ENCODE assay signal across 2 cellular contexts in the genomic region with DNA sequence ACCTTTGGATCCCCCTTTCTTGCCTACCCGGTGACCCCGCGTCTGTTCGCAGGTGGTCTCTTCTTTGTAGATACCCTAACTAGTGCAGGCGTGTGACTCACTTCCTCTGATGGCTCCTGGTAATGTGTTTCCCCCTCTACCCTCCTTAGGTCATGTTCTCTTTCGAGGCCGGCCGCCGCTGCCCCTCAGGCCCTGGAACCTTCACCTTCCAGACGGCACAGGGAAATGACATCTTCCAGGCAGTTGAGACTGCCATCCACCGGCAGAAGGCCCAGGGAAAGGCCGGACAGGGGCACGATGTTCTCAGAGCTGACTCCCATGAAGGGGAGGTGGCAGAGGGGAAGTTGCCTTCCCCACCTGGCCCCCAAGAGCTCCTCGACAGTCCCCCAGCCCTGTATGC.
TF ChIP-seq lines count a peak whose summit lies in the region.

No MANE protein-coding gene starts in this region.

TF ChIP-seq in GM23338, 12 proteins besides CTCF, POLR2A, EP300 and RAD21:
- TF ChIP-seq, protein P1, sequence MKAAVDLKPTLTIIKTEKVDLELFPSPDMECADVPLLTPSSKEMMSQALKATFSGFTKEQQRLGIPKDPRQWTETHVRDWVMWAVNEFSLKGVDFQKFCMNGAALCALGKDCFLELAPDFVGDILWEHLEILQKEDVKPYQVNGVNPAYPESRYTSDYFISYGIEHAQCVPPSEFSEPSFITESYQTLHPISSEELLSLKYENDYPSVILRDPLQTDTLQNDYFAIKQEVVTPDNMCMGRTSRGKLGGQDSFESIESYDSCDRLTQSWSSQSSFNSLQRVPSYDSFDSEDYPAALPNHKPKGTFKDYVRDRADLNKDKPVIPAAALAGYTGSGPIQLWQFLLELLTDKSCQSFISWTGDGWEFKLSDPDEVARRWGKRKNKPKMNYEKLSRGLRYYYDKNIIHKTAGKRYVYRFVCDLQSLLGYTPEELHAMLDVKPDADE (IDR thresholded peaks at IDR 0.05), result no peak
- TF ChIP-seq STAT1 (IDR thresholded peaks at IDR 0.05; ENCODE audit: unreplicated experiment) (no peak), REST (IDR thresholded peaks at IDR 0.05; ENCODE audit: unreplicated experiment) (no peak), EZH2 (IDR thresholded peaks at IDR 0.05; ENCODE audit: low read depth, unreplicated experiment) (no peak), ZNF114 (CRISPR knock-in tag; IDR thresholded peaks at IDR 0.05) (no peak), CREB1 (CRISPR knock-in tag; IDR thresholded peaks at IDR 0.05; ENCODE audit: low read depth) (no peak), POLR2AphosphoS5 (IDR thresholded peaks at IDR 0.05; ENCODE audit: low read depth) (no peak), EZH2phosphoT487 (IDR thresholded peaks at IDR 0.05; ENCODE audit: unreplicated experiment) (no peak)
TF ChIP-seq in GM23338: peak in this region for 0.

TF ChIP-seq in GM12878, 131 proteins besides CTCF, POLR2A, EP300 and RAD21:
- TF ChIP-seq MTA3 (IDR thresholded peaks at IDR 0.05; ENCODE audit: borderline replicate concordance, low read length), result no peak
- TF ChIP-seq NKRF (conservative IDR thresholded peaks at IDR 0.05), result no peak
- TF ChIP-seq PBX3 (IDR thresholded peaks at IDR 0.05; ENCODE audit: insufficient replicate concordance, low read depth, low read length), result no peak
- no peak for TF ChIP-seq ZNF592 (IDR thresholded peaks at IDR 0.05)
- no peak for TF ChIP-seq TCF12 (IDR thresholded peaks at IDR 0.05; ENCODE audit: low read depth, low read length)
- no peak for TF ChIP-seq SPI1 (IDR thresholded peaks at IDR 0.05; ENCODE audit: borderline replicate concordance, insufficient read depth, low read depth, low read length)
- TF ChIP-seq KLF5 (IDR thresholded peaks at IDR 0.05; ENCODE audit: partially characterized antibody), result no peak
- TF ChIP-seq E4F1 (IDR thresholded peaks at IDR 0.05; ENCODE audit: borderline replicate concordance, partially characterized antibody), result no peak
- TF ChIP-seq SMARCA5 (IDR thresholded peaks at IDR 0.05), result no peak
- TF ChIP-seq, protein P2, sequence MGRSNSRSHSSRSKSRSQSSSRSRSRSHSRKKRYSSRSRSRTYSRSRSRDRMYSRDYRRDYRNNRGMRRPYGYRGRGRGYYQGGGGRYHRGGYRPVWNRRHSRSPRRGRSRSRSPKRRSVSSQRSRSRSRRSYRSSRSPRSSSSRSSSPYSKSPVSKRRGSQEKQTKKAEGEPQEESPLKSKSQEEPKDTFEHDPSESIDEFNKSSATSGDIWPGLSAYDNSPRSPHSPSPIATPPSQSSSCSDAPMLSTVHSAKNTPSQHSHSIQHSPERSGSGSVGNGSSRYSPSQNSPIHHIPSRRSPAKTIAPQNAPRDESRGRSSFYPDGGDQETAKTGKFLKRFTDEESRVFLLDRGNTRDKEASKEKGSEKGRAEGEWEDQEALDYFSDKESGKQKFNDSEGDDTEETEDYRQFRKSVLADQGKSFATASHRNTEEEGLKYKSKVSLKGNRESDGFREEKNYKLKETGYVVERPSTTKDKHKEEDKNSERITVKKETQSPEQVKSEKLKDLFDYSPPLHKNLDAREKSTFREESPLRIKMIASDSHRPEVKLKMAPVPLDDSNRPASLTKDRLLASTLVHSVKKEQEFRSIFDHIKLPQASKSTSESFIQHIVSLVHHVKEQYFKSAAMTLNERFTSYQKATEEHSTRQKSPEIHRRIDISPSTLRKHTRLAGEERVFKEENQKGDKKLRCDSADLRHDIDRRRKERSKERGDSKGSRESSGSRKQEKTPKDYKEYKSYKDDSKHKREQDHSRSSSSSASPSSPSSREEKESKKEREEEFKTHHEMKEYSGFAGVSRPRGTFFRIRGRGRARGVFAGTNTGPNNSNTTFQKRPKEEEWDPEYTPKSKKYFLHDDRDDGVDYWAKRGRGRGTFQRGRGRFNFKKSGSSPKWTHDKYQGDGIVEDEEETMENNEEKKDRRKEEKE (IDR thresholded peaks at IDR 0.05), result no peak
- no peak for TF ChIP-seq CEBPZ (IDR thresholded peaks at IDR 0.05; ENCODE audit: low read depth, low read length)
- TF ChIP-seq JUNB (IDR thresholded peaks at IDR 0.05), result no peak
- TF ChIP-seq IKZF1 (conservative IDR thresholded peaks at IDR 0.05), result no peak
- no peak for TF ChIP-seq GATAD2B (conservative IDR thresholded peaks at IDR 0.05; ENCODE audit: low read depth)
- TF ChIP-seq TCF3 (IDR thresholded peaks at IDR 0.05; ENCODE audit: borderline replicate concordance, insufficient read depth, low read depth, low read length), result no peak
- TF ChIP-seq ETV6 (conservative IDR thresholded peaks at IDR 0.05 in 1 of 2, IDR thresholded peaks at IDR 0.05 in 1 of 2; ENCODE audit: borderline replicate concordance in 1 of 2, low read depth in 1 of 2), result no peak
- no peak for TF ChIP-seq PAX8 (IDR thresholded peaks at IDR 0.05)
- TF ChIP-seq LARP7 (IDR thresholded peaks at IDR 0.05), result no peak
